Comparison of ENCODE assay signal across 3 cellular contexts in the genomic region with DNA sequence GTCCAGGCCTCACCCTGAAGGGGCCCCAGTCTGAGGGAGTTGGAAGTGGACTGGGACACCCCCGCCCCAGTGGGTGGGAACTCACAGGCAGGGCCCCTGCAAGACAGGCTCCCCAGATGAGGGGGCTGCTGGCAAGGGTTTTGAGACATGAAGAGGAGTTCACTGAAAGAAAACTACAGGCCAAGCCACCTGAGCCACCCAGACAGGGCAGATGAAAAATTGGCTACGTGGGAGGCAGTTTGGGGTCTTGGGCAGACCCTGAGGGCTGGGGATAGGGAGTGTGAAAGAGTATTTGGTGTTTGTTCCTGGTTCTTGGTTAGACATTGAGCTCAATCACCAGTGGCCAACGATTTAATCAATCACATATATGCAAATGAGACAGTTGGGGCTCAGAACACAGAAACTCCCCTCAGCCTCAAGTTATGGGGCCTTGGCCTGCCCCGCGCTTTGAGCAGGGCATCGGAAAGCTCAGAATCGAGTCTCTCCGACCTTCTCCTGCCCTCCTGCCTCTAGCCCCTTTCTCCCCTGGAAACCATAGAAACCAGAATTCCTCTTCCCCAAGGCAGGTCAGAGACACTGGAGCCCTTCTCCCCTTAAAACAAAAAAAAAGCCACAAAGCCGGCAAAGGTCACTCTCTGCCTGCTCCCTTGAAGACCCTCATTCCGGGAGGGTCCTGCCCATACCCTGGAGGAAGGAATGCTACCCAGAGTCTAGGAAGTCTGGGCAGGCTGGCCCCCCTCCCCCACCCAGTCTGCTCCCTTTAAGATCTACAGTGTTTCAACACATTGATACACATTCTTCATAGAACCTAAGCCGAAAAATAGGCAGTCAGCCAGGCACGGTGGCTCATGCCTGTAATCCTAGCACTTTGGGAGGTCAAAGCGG.
TF ChIP-seq lines count a peak whose summit lies in the region.

No MANE protein-coding gene starts in this region.

TF ChIP-seq in A549, 52 proteins besides CTCF, POLR2A, EP300 and RAD21:
- TF ChIP-seq ZNF302 (CRISPR knock-in tag; IDR thresholded peaks at IDR 0.05) (no peak), FOSL2 (IDR thresholded peaks at IDR 0.05) (no peak), FOSL2 (CRISPR knock-in tag; IDR thresholded peaks at IDR 0.05) (no peak), HOXB13 (CRISPR knock-in tag; IDR thresholded peaks at IDR 0.05; ENCODE audit: low read depth) (no peak), E2F6 (IDR thresholded peaks at IDR 0.05; ENCODE audit: borderline replicate concordance, low read depth) (no peak), CBX8 (IDR thresholded peaks at IDR 0.05) (no peak), RCOR1 (IDR thresholded peaks at IDR 0.05; ENCODE audit: low read depth, low read length) (no peak), GATA3 (IDR thresholded peaks at IDR 0.05; ENCODE audit: borderline replicate concordance) (no peak), SMC3 (IDR thresholded peaks at IDR 0.05) (no peak)
- TF ChIP-seq, protein P1, sequence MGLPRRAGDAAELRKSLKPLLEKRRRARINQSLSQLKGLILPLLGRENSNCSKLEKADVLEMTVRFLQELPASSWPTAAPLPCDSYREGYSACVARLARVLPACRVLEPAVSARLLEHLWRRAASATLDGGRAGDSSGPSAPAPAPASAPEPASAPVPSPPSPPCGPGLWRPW (IDR thresholded peaks at IDR 0.05): no peak
- TF ChIP-seq, protein P2, sequence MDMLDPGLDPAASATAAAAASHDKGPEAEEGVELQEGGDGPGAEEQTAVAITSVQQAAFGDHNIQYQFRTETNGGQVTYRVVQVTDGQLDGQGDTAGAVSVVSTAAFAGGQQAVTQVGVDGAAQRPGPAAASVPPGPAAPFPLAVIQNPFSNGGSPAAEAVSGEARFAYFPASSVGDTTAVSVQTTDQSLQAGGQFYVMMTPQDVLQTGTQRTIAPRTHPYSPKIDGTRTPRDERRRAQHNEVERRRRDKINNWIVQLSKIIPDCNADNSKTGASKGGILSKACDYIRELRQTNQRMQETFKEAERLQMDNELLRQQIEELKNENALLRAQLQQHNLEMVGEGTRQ (IDR thresholded peaks at IDR 0.05): no peak

TF ChIP-seq in HEK293, 187 proteins besides CTCF, POLR2A, EP300 and RAD21 (continues in another document):
- TF ChIP-seq ZNF248 (tag by site-specific recombination; IDR thresholded peaks at IDR 0.05) (no peak), KLF17 (tag by site-specific recombination; IDR thresholded peaks at IDR 0.05) (no peak), ZNF664 (tag by site-specific recombination; IDR thresholded peaks at IDR 0.05) (peak; percentile 79), ZEB2 (tag by site-specific recombination; IDR thresholded peaks at IDR 0.05) (no peak), ZFP3 (tag by site-specific recombination; IDR thresholded peaks at IDR 0.05; ENCODE audit: low read depth) (peak; percentile 100), ZBTB48 (tag by site-specific recombination; IDR thresholded peaks at IDR 0.05) (0 out of 2 replicates have a peak, but pooled peaks have one; percentile 1), RBAK (tag by site-specific recombination; IDR thresholded peaks at IDR 0.05) (no peak), TCF7L2 (IDR thresholded peaks at IDR 0.05; ENCODE audit: borderline replicate concordance, low read depth, low read length) (no peak), ZBTB17 (tag by site-specific recombination; IDR thresholded peaks at IDR 0.05) (peak; percentile 64), ZNF707 (tag by site-specific recombination; IDR thresholded peaks at IDR 0.05) (no peak), ZNF596 (tag by site-specific recombination; IDR thresholded peaks at IDR 0.05) (no peak)
- TF ChIP-seq, protein P3, sequence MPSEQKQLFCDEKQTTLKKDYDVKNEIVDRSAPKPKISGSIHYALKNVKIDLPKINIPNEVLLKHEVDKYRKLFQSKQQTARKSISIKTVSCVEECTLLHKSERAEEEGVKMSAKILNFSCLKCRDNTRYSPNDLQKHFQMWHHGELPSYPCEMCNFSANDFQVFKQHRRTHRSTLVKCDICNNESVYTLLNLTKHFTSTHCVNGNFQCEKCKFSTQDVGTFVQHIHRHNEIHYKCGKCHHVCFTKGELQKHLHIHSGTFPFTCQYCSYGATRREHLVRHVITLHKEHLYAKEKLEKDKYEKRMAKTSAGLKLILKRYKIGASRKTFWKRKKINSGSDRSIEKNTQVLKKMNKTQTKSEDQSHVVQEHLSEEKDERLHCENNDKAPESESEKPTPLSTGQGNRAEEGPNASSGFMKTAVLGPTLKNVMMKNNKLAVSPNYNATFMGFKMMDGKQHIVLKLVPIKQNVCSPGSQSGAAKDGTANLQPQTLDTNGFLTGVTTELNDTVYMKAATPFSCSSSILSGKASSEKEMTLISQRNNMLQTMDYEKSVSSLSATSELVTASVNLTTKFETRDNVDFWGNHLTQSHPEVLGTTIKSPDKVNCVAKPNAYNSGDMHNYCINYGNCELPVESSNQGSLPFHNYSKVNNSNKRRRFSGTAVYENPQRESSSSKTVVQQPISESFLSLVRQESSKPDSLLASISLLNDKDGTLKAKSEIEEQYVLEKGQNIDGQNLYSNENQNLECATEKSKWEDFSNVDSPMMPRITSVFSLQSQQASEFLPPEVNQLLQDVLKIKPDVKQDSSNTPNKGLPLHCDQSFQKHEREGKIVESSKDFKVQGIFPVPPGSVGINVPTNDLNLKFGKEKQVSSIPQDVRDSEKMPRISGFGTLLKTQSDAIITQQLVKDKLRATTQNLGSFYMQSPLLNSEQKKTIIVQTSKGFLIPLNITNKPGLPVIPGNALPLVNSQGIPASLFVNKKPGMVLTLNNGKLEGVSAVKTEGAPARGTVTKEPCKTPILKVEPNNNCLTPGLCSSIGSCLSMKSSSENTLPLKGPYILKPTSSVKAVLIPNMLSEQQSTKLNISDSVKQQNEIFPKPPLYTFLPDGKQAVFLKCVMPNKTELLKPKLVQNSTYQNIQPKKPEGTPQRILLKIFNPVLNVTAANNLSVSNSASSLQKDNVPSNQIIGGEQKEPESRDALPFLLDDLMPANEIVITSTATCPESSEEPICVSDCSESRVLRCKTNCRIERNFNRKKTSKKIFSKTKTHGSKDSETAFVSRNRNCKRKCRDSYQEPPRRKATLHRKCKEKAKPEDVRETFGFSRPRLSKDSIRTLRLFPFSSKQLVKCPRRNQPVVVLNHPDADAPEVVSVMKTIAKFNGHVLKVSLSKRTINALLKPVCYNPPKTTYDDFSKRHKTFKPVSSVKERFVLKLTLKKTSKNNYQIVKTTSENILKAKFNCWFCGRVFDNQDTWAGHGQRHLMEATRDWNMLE (tag by site-specific recombination; conservative IDR thresholded peaks at IDR 0.05; ENCODE audit: low read depth): no peak

TF ChIP-seq in K562, 482 proteins besides CTCF, POLR2A, EP300 and RAD21 (continues in another document):
- 0 out of 2 replicates have a peak, but pooled peaks have one; percentile 9 for TF ChIP-seq FOXM1 (IDR thresholded peaks at IDR 0.05; ENCODE audit: low read depth)
- TF ChIP-seq FOXM1 (CRISPR knock-in tag; IDR thresholded peaks at IDR 0.05; ENCODE audit: low read depth): no peak
- TF ChIP-seq, protein P4, sequence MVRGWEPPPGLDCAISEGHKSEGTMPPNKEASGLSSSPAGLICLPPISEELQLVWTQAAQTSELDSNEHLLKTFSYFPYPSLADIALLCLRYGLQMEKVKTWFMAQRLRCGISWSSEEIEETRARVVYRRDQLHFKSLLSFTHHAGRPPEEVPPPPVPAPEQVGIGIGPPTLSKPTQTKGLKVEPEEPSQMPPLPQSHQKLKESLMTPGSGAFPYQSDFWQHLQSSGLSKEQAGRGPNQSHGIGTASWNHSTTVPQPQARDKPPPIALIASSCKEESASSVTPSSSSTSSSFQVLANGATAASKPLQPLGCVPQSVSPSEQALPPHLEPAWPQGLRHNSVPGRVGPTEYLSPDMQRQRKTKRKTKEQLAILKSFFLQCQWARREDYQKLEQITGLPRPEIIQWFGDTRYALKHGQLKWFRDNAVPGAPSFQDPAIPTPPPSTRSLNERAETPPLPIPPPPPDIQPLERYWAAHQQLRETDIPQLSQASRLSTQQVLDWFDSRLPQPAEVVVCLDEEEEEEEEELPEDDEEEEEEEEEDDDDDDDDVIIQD (CRISPR knock-in tag; IDR thresholded peaks at IDR 0.05): no peak
- TF ChIP-seq RNF2 (IDR thresholded peaks at IDR 0.05): no peak
- TF ChIP-seq MEF2D (tag; conservative IDR thresholded peaks at IDR 0.05; ENCODE audit: low read depth): peak; percentile 13; the same call in 1 of the 2 replicates
- TF ChIP-seq PURB (CRISPR knock-in tag; IDR thresholded peaks at IDR 0.05; ENCODE audit: low read depth): no peak
- TF ChIP-seq, protein P5, sequence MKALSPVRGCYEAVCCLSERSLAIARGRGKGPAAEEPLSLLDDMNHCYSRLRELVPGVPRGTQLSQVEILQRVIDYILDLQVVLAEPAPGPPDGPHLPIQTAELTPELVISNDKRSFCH (CRISPR knock-in tag; IDR thresholded peaks at IDR 0.05): no peak
- TF ChIP-seq, protein P5 (tag; IDR thresholded peaks at IDR 0.05): no peak
- 0 out of 2 replicates have a peak, but pooled peaks have one; percentile 37 for TF ChIP-seq CREB3 (tag; conservative IDR thresholded peaks at IDR 0.05; ENCODE audit: low read depth)
- TF ChIP-seq EP400 (IDR thresholded peaks at IDR 0.05): no peak; the same call in 1 of the 2 replicates
- peak; percentile 91 for TF ChIP-seq PKNOX1 (IDR thresholded peaks at IDR 0.05)
- peak; percentile 25; the same call in 1 of the 2 replicates for TF ChIP-seq POLR2AphosphoS2 (IDR thresholded peaks at IDR 0.05; ENCODE audit: low read length)
- peak; percentile 55 for TF ChIP-seq MEIS2 (IDR thresholded peaks at IDR 0.05; ENCODE audit: partially characterized antibody)
- TF ChIP-seq, protein P6, sequence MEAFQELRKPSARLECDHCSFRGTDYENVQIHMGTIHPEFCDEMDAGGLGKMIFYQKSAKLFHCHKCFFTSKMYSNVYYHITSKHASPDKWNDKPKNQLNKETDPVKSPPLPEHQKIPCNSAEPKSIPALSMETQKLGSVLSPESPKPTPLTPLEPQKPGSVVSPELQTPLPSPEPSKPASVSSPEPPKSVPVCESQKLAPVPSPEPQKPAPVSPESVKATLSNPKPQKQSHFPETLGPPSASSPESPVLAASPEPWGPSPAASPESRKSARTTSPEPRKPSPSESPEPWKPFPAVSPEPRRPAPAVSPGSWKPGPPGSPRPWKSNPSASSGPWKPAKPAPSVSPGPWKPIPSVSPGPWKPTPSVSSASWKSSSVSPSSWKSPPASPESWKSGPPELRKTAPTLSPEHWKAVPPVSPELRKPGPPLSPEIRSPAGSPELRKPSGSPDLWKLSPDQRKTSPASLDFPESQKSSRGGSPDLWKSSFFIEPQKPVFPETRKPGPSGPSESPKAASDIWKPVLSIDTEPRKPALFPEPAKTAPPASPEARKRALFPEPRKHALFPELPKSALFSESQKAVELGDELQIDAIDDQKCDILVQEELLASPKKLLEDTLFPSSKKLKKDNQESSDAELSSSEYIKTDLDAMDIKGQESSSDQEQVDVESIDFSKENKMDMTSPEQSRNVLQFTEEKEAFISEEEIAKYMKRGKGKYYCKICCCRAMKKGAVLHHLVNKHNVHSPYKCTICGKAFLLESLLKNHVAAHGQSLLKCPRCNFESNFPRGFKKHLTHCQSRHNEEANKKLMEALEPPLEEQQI (IDR thresholded peaks at IDR 0.05): no peak
- TF ChIP-seq, protein P7, sequence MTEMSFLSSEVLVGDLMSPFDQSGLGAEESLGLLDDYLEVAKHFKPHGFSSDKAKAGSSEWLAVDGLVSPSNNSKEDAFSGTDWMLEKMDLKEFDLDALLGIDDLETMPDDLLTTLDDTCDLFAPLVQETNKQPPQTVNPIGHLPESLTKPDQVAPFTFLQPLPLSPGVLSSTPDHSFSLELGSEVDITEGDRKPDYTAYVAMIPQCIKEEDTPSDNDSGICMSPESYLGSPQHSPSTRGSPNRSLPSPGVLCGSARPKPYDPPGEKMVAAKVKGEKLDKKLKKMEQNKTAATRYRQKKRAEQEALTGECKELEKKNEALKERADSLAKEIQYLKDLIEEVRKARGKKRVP (CRISPR knock-in tag; IDR thresholded peaks at IDR 0.05): 0 out of 2 replicates have a peak, but pooled peaks have one; percentile 21
- TF ChIP-seq SMAD4 (CRISPR knock-in tag; conservative IDR thresholded peaks at IDR 0.05): no peak
- no peak for TF ChIP-seq CHD2 (IDR thresholded peaks at IDR 0.05; ENCODE audit: low read depth, low read length)
- peak; percentile 25 to 26; a peak in 1 of 4 replicates for TF ChIP-seq NRF1 (conservative IDR thresholded peaks at IDR 0.05 in 1 of 2, IDR thresholded peaks at IDR 0.05 in 1 of 2)
- TF ChIP-seq PYGO2 (tag; IDR thresholded peaks at IDR 0.05): no peak
- no peak for TF ChIP-seq POU5F1 (IDR thresholded peaks at IDR 0.05; ENCODE audit: borderline replicate concordance, low read depth, low read length, partially characterized antibody)
- TF ChIP-seq, protein P8, sequence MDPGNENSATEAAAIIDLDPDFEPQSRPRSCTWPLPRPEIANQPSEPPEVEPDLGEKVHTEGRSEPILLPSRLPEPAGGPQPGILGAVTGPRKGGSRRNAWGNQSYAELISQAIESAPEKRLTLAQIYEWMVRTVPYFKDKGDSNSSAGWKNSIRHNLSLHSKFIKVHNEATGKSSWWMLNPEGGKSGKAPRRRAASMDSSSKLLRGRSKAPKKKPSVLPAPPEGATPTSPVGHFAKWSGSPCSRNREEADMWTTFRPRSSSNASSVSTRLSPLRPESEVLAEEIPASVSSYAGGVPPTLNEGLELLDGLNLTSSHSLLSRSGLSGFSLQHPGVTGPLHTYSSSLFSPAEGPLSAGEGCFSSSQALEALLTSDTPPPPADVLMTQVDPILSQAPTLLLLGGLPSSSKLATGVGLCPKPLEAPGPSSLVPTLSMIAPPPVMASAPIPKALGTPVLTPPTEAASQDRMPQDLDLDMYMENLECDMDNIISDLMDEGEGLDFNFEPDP (CRISPR knock-in tag; IDR thresholded peaks at IDR 0.05): no peak
- TF ChIP-seq CBX3 (IDR thresholded peaks at IDR 0.05; ENCODE audit: borderline replicate concordance in 1 of 2, low read length in 2 of 2): no peak
- no peak for TF ChIP-seq NCOA2 (IDR thresholded peaks at IDR 0.05; ENCODE audit: partially characterized antibody in 2 of 2)
- peak; percentile 71 for TF ChIP-seq NFIC (IDR thresholded peaks at IDR 0.05)
